In the genomic region with DNA sequence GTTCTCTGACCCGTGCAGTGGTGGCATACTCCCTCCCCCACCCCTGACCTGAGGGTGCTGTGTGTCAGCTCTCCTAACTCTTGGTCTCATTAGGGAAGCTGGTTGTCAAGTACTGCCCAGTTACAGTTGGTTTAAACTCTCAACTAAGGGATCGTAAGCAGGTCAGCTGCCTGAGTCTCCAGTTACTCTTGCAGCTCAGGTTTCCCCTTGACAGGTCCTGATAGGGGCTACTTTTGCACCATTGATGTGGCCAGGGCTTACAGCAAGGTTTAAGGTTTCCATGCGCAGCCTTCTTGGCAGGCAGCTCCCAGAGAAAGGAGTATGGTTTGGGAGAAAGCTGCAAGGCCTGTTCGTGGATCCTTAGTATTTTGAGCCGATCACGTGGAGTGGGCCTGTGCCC, we compare ENCODE assay signal across 11 cellular contexts.
DNase-seq lines count a peak whose midpoint lies in the region; ATAC-seq and TF ChIP-seq lines count a peak whose summit lies in the region.
"Had no signal": no experiment of that assay in that cellular context is flagged by ENCODE, and none has a peak within 500 bp of the region (broad histone marks: within the 10 kb centered on the region; RNA-seq: fewer than 3 reads in every experiment).

No MANE protein-coding gene starts in this region.

- no peak overlapping the region for H3K18ac ChIP-seq in mesenchymal stem cell (ENCODE audit: low read depth in 1 of 2, low read length in 2 of 2)

- POLR2A ChIA-PET in MCF 10A (lab: Yijun Ruan, JAX) = no interaction called here

- DNase-seq in breast epithelium (ENCODE audit: low spot score in 2 of 2) (no peak), MCF 10A (ENCODE audit: unreplicated experiment) (no peak), amniotic epithelial cell (ENCODE audit: low read depth) (peak; percentile 34), mesenchymal stem cell (no peak), upper lobe of right lung (no peak), D341Med (ENCODE audit: low spot score) (no peak), MM.1S (no peak)
- DNase-seq: activated CD4-positive, alpha-beta T cell treated with anti-CD3 and anti-CD28 coated beads, Interleukin-2, amount 50 U/mL, for 1 hour; activated gamma-delta T cell; SIG-M5 had no signal

- H3K27ac ChIP-seq in breast epithelium (peak overlapping the region; percentile 69 to 88), mesenchymal stem cell (ENCODE audit: low read length, poor library complexity, severe bottlenecking) (no peak overlapping the region), upper lobe of right lung (no peak overlapping the region), MM.1S (ENCODE audit: low read length) (no peak overlapping the region)

- CTCF ChIA-PET in MCF 10A (lab: Yijun Ruan, JAX) = no interaction called here

- peaks cover 6% of the 10 kb centered on the region for H3K36me3 Mint-ChIP-seq in MCF 10A (ENCODE audit: insufficient read depth, unreplicated experiment)

- peaks cover 11% of the 10 kb centered on the region for H3K4me1 Mint-ChIP-seq in MCF 10A (ENCODE audit: insufficient read depth, unreplicated experiment)

- TF ChIP-seq CTCF in breast epithelium (IDR thresholded peaks at IDR 0.05) = no peak
- no peak for TF ChIP-seq CTCF in MCF 10A (IDR thresholded peaks at IDR 0.05; ENCODE audit: unreplicated experiment)
- no peak for TF ChIP-seq CTCF in upper lobe of right lung (IDR thresholded peaks at IDR 0.05)
- no peak for TF ChIP-seq CTCF in MM.1S (IDR thresholded peaks at IDR 0.05; ENCODE audit: low read length)

- H3K4ac ChIP-seq in mesenchymal stem cell (ENCODE audit: low read depth in 1 of 2, low read length in 2 of 2) = peak overlapping the region in 1 of 2 experiments; percentile 47

- H2AK5ac ChIP-seq in mesenchymal stem cell (ENCODE audit: low read length, severe bottlenecking) = no peak overlapping the region

- no peak overlapping the region for H3K14ac ChIP-seq in mesenchymal stem cell (ENCODE audit: low read length in 2 of 2)

- H4K91ac ChIP-seq in mesenchymal stem cell (ENCODE audit: low read length) = peak overlapping the region; percentile 78

- H3K4me3 ChIP-seq in breast epithelium = no peak overlapping the region
- H3K4me3 ChIP-seq in mesenchymal stem cell (ENCODE audit: insufficient read depth in 1 of 2, low read depth in 1 of 2, low read length in 2 of 2) = no peak overlapping the region
- H3K4me3 ChIP-seq in upper lobe of right lung = no peak overlapping the region
- no peak overlapping the region for H3K4me3 ChIP-seq in MM.1S (ENCODE audit: low read length)

- no peak overlapping the region for H2BK5ac ChIP-seq in mesenchymal stem cell (ENCODE audit: low read depth, low read length, poor library complexity, severe bottlenecking)

- H3K9me3 ChIP-seq in breast epithelium = no peaks in the 10 kb centered on the region
- H3K9me3 ChIP-seq in mesenchymal stem cell (ENCODE audit: control insufficient read depth, low read length) = no peaks in the 10 kb centered on the region
- H3K9me3 ChIP-seq in upper lobe of right lung = no peaks in the 10 kb centered on the region
- no peaks in the 10 kb centered on the region for H3K9me3 ChIP-seq in MM.1S (replicated peaks; ENCODE audit: insufficient read depth, low read length)

- intact Hi-C loops in breast epithelium (cut with DNase I; ENCODE audit: low total_unique reads) (loop anchor here (10.0 kb wide), 1 partner anchor 69 kb away; no protein-coding TSS in a partner anchor), MCF 10A (cut with micrococcal nuclease) (no loop called here), upper lobe of right lung (cut with DNase I) (no loop called here)

- peaks cover 21% of the 10 kb centered on the region for H3K79me1 ChIP-seq in mesenchymal stem cell (replicated peaks; ENCODE audit: low read length, poor library complexity, severe bottlenecking)

- H3K9ac ChIP-seq in mesenchymal stem cell (ENCODE audit: low read length) (no peak overlapping the region), MM.1S (ENCODE audit: low read length) (no peak overlapping the region)

- BruUV-seq in MCF 10A (replicated peaks; lab: Mats Ljungman, UMichigan) = no TSS peak

- no peaks in the 10 kb centered on the region for H3K27me3 Mint-ChIP-seq in MCF 10A (ENCODE audit: insufficient read depth, unreplicated experiment)

- H3K9me3 Mint-ChIP-seq in MCF 10A (ENCODE audit: unreplicated experiment) = no peaks in the 10 kb centered on the region

- H2AFZ ChIP-seq in mesenchymal stem cell (ENCODE audit: low read depth, low read length) = no peak overlapping the region
- no peak overlapping the region for H2AFZ ChIP-seq in MM.1S (ENCODE audit: low read length)

- WGBS in mesenchymal stem cell = 95% methylated on average over 6 of the region's 6 CpGs

- H3K4me1 ChIP-seq in breast epithelium (peaks cover 5 to 36% of the 10 kb centered on the region in 2 donors), mesenchymal stem cell (ENCODE audit: control insufficient read depth, insufficient read depth, low read depth, low read length) (peaks cover 24% of the 10 kb centered on the region), upper lobe of right lung (peaks cover 36% of the 10 kb centered on the region), MM.1S (ENCODE audit: low read length) (0 out of 2 replicates have a peak, but pooled peaks cover 4% of the 10 kb centered on the region)

- peak; percentile 12 for ATAC-seq in upper lobe of right lung
- ATAC-seq in HG03196 (IDR thresholded peaks at IDR 0.05; ENCODE audit: unreplicated experiment) = no peak

- H3K9me2 ChIP-seq in MM.1S (replicated peaks; ENCODE audit: insufficient read depth, low read length) = no peaks in the 10 kb centered on the region

- H3K23ac ChIP-seq in mesenchymal stem cell (ENCODE audit: low read length in 2 of 2) = no peak overlapping the region

- H3K4me2 ChIP-seq in mesenchymal stem cell (ENCODE audit: low read length, poor library complexity, severe bottlenecking) (no peak overlapping the region), MM.1S (ENCODE audit: low read depth, low read length) (no peak overlapping the region)

- H4K20me1 ChIP-seq in MM.1S (ENCODE audit: insufficient read depth, low read length) = no peaks in the 10 kb centered on the region

- H3K79me2 ChIP-seq in MM.1S (ENCODE audit: low read length) = peaks cover 29% of the 10 kb centered on the region

- no peak overlapping the region for H3K4me3 Mint-ChIP-seq in MCF 10A (ENCODE audit: unreplicated experiment)

- no peaks in the 10 kb centered on the region for H3F3A ChIP-seq in MM.1S (ENCODE audit: insufficient read depth, low read length)

- H3K27me3 ChIP-seq in breast epithelium (no peaks in the 10 kb centered on the region), mesenchymal stem cell (ENCODE audit: control insufficient read depth in 1 of 2, insufficient read depth in 1 of 2, low read length in 2 of 2) (no peaks in the 10 kb centered on the region), upper lobe of right lung (no peaks in the 10 kb centered on the region), MM.1S (replicated peaks; ENCODE audit: insufficient read depth, low read length) (no peaks in the 10 kb centered on the region)

- H4K8ac ChIP-seq in mesenchymal stem cell (ENCODE audit: low read length) = no peak overlapping the region

- peak overlapping the region; percentile 9 for H2BK120ac ChIP-seq in mesenchymal stem cell (ENCODE audit: low read depth, low read length)

- no peaks in the 10 kb centered on the region for H3K36me3 ChIP-seq in breast epithelium
- H3K36me3 ChIP-seq in mesenchymal stem cell (ENCODE audit: control insufficient read depth in 1 of 2, insufficient read depth in 2 of 2, low read depth in 1 of 2, low read length in 2 of 2) = peaks cover 0 to 2% of the 10 kb centered on the region in 2 experiments
- H3K36me3 ChIP-seq in upper lobe of right lung = no peaks in the 10 kb centered on the region
- no peaks in the 10 kb centered on the region for H3K36me3 ChIP-seq in MM.1S (replicated peaks; ENCODE audit: insufficient read depth, low read length)

- no peak overlapping the region for H2BK15ac ChIP-seq in mesenchymal stem cell (ENCODE audit: low read depth, poor library complexity, severe bottlenecking)

- TF ChIP-seq POLR2A in breast epithelium (IDR thresholded peaks at IDR 0.05) = no peak

- no peak overlapping the region for H3K27ac Mint-ChIP-seq in MCF 10A (ENCODE audit: low read depth, unreplicated experiment)

- H2BK12ac ChIP-seq in mesenchymal stem cell (ENCODE audit: low read length in 2 of 2) = peak overlapping the region in 1 of 2 experiments; percentile 18

Comparison
In these comparisons a context has a peak if more than half of its experiments do, and no peak if none do; other contexts are left out.
1. H3K27ac ChIP-seq: peak in breast epithelium (2 of 2); none in mesenchymal stem cell (single experiment), upper lobe of right lung (single experiment) and MM.1S (single experiment).